Comparison of ENCODE assay signal across 19 cellular contexts in genomic region chr9:100070642-100071041, GRCh38.
"Had no signal": no experiment of that assay in that cellular context is flagged by ENCODE, and none has a peak within 500 bp of the region (broad histone marks: within the 10 kb centered on the region; RNA-seq: fewer than 3 reads in every experiment).

No MANE protein-coding gene starts in this region.

- H3K27me3 Mint-ChIP-seq: activated CD4-positive, alpha-beta T cell treated with anti-CD3 and anti-CD28 coated beads, Interleukin-2, amount 10 ng/mL, durations not matched to agents 24 days and 14 days; activated naive CD8-positive, alpha-beta T cell treated with anti-CD3 and anti-CD28 coated beads for 36 hours; stimulated activated naive CD8-positive, alpha-beta T cell treated with anti-CD3 and anti-CD28 coated beads, Interleukin-15, amount 100 ng/mL, for 72 hours; T-helper 17 cell had no signal

- H3K27ac ChIP-seq: brain microvascular endothelial cell, gastrocnemius medialis, lower lobe of right lung, parathyroid adenoma, sigmoid colon, spleen, upper lobe of left lung had no signal

- H3K4me3 ChIP-seq: gastrocnemius medialis, lower lobe of right lung, sigmoid colon, spleen, testis, upper lobe of left lung had no signal

- H3K36me3 ChIP-seq: brain microvascular endothelial cell, gastrocnemius medialis, lower lobe of right lung, sigmoid colon, upper lobe of left lung had no signal

- ATAC-seq: activated CD8-positive, alpha-beta T cell treated with anti-CD3 and anti-CD28 coated beads, Interleukin-2, amount 10 ng/mL, durations not matched to agents 7 days and 5 days; gastrocnemius medialis; left cardiac atrium; lower lobe of right lung; stimulated activated naive CD8-positive, alpha-beta T cell treated with anti-CD3 and anti-CD28 coated beads, Interleukin-15, amount 100 ng/mL, for 72 hours; T-helper 17 cell had no signal

- H3K4me3 Mint-ChIP-seq: activated CD4-positive, alpha-beta T cell treated with anti-CD3 and anti-CD28 coated beads, Interleukin-2, amount 10 ng/mL, durations not matched to agents 24 days and 14 days; activated CD8-positive, alpha-beta T cell treated with anti-CD3 and anti-CD28 coated beads, Interleukin-2, amount 10 ng/mL, durations not matched to agents 7 days and 5 days; activated naive CD8-positive, alpha-beta T cell treated with anti-CD3 and anti-CD28 coated beads for 36 hours; activated T-helper 1 cell treated with anti-CD3 and anti-CD28 coated beads, Interleukin-12 subunit alpha, Interleukin-12 subunit beta, Interleukin-2, Interleukin-4 antibody, amounts not matched to agents 30 ng/mL and 10 ng/mL and 1 ng/mL, durations not matched to agents 14 hours and 24 hours and 36 hours; stimulated activated naive CD8-positive, alpha-beta T cell treated with anti-CD3 and anti-CD28 coated beads, Interleukin-15, amount 100 ng/mL, for 72 hours; T-helper 17 cell had no signal

- H3K9me3 ChIP-seq: gastrocnemius medialis, lower lobe of right lung, sigmoid colon, spleen, testis, upper lobe of left lung had no signal

- H3K27ac Mint-ChIP-seq: activated CD4-positive, alpha-beta T cell treated with anti-CD3 and anti-CD28 coated beads, Interleukin-2, amount 10 ng/mL, durations not matched to agents 24 days and 14 days; activated CD8-positive, alpha-beta T cell treated with anti-CD3 and anti-CD28 coated beads, Interleukin-2, amount 10 ng/mL, durations not matched to agents 7 days and 5 days; activated naive CD8-positive, alpha-beta T cell treated with anti-CD3 and anti-CD28 coated beads for 36 hours; activated T-helper 1 cell treated with anti-CD3 and anti-CD28 coated beads, Interleukin-12 subunit alpha, Interleukin-12 subunit beta, Interleukin-2, Interleukin-4 antibody, amounts not matched to agents 30 ng/mL and 10 ng/mL and 1 ng/mL, durations not matched to agents 14 hours and 24 hours and 36 hours; stimulated activated naive CD8-positive, alpha-beta T cell treated with anti-CD3 and anti-CD28 coated beads, Interleukin-15, amount 100 ng/mL, for 72 hours; T-helper 17 cell had no signal

- DNase-seq: activated CD4-positive, alpha-beta T cell treated with anti-CD3 and anti-CD28 coated beads, Interleukin-2, amount 10 ng/mL, durations not matched to agents 24 days and 14 days; activated CD4-positive, CD25-positive, alpha-beta regulatory T cell; activated CD8-positive, alpha-beta memory T cell treated with anti-CD3 and anti-CD28 coated beads, Interleukin-2, amount 50 U/mL, for 48 hours; activated CD8-positive, alpha-beta T cell treated with anti-CD3 and anti-CD28 coated beads, Interleukin-2, amount 10 ng/mL, durations not matched to agents 7 days and 5 days; activated naive CD8-positive, alpha-beta T cell treated with anti-CD3 and anti-CD28 coated beads for 36 hours; brain microvascular endothelial cell; cerebellar nuclear complex; dermis blood vessel endothelial cell; gastrocnemius medialis; left cardiac atrium; lower lobe of right lung; sigmoid colon; spleen; stimulated activated naive CD8-positive, alpha-beta T cell treated with anti-CD3 and anti-CD28 coated beads, Interleukin-15, amount 100 ng/mL, for 72 hours; T-helper 17 cell; testis; upper lobe of left lung had no signal

- H3K9me3 Mint-ChIP-seq: activated CD4-positive, alpha-beta T cell treated with anti-CD3 and anti-CD28 coated beads, Interleukin-2, amount 10 ng/mL, durations not matched to agents 24 days and 14 days; activated naive CD8-positive, alpha-beta T cell treated with anti-CD3 and anti-CD28 coated beads for 36 hours; activated T-helper 1 cell treated with anti-CD3 and anti-CD28 coated beads, Interleukin-12 subunit alpha, Interleukin-12 subunit beta, Interleukin-2, Interleukin-4 antibody, amounts not matched to agents 30 ng/mL and 10 ng/mL and 1 ng/mL, durations not matched to agents 14 hours and 24 hours and 36 hours; stimulated activated naive CD8-positive, alpha-beta T cell treated with anti-CD3 and anti-CD28 coated beads, Interleukin-15, amount 100 ng/mL, for 72 hours had no signal

- H3K27me3 ChIP-seq: brain microvascular endothelial cell, gastrocnemius medialis, sigmoid colon, spleen, testis, upper lobe of left lung had no signal
